8 cellular contexts compared by ENCODE assay signal in the genomic region with DNA sequence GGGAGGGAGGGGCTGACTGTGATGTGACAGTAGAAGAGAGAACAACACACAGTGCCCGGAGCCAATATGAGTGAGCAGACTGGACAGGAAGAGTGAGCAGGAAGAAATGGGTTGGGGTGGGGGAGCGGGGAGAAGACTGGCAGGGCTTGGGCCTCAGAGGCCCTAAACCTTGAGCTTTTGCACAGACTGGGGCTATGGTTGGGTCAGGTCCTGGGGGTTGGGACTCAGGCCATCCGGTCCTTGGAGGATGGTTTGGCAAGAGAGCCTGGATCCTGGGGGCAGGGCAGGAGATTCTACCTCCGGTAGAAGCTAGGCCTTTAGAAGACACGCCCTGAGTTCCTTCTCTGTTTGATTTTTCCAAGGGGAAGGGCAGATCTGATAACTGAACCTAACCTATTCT. TPM values are rescaled to one million over a fixed set of nuclear protein-coding genes. Genes with fewer than 3 reads are reported as not detected.
DNase-seq lines count a peak whose midpoint lies in the region; TF ChIP-seq lines count a peak whose summit lies in the region.

No MANE protein-coding gene starts in this region.

- H3K27me3 ChIP-seq in suprapubic skin, result no peaks in the 10 kb centered on the region

- peaks cover 26% of the 10 kb centered on the region for H3K36me3 ChIP-seq in suprapubic skin

- DNase-seq in T-helper 2 cell treated with Interferon-gamma antibody and Interleukin-4, amounts not matched to agents 5 μg/mL and 100 μg/mL, for 36 hours (ENCODE audit: low spot score), result peak; percentile 24
- DNase-seq in T-helper 2 cell, result no peak
- no peak for DNase-seq in immature natural killer cell
- no peak for DNase-seq in suprapubic skin (ENCODE audit: low spot score in 2 of 2)
- no peak for DNase-seq in NCI-H1048 (lab: John Stamatoyannopoulos, UW)
- DNase-seq in NCI-H526 (lab: John Stamatoyannopoulos, UW), result no peak
- DNase-seq in NCI-H187 (lab: John Stamatoyannopoulos, UW), result no peak

- TF ChIP-seq POLR2A in suprapubic skin (IDR thresholded peaks at IDR 0.05), result no peak

- H3K27ac Mint-ChIP-seq in T-helper 2 cell treated with Interferon-gamma antibody and Interleukin-4, amounts not matched to agents 5 μg/mL and 100 μg/mL, for 36 hours, result peak overlapping the region; percentile 85
- peak overlapping the region; percentile 86 for H3K27ac Mint-ChIP-seq in activated naive CD8-positive, alpha-beta T cell
- peak overlapping the region; percentile 40 to 95 (median 86) for H3K27ac Mint-ChIP-seq in immature natural killer cell

- no peaks in the 10 kb centered on the region for H3K27me3 Mint-ChIP-seq in T-helper 2 cell treated with Interferon-gamma antibody and Interleukin-4, amounts not matched to agents 5 μg/mL and 100 μg/mL, for 36 hours (ENCODE audit: low read depth)
- no peaks in the 10 kb centered on the region for H3K27me3 Mint-ChIP-seq in activated naive CD8-positive, alpha-beta T cell
- H3K27me3 Mint-ChIP-seq in immature natural killer cell (ENCODE audit: low read depth in 3 of 3), result peaks cover 0 to 2% (median 2%) of the 10 kb centered on the region in 3 donors

- no peaks in the 10 kb centered on the region for H3K9me3 Mint-ChIP-seq in T-helper 2 cell treated with Interferon-gamma antibody and Interleukin-4, amounts not matched to agents 5 μg/mL and 100 μg/mL, for 36 hours
- no peaks in the 10 kb centered on the region for H3K9me3 Mint-ChIP-seq in activated naive CD8-positive, alpha-beta T cell (ENCODE audit: low read depth)
- H3K9me3 Mint-ChIP-seq in immature natural killer cell, result no peaks in the 10 kb centered on the region

- peaks cover 27% of the 10 kb centered on the region for H3K4me1 ChIP-seq in suprapubic skin

- H3K27ac ChIP-seq in suprapubic skin, result peak overlapping the region; percentile 89

- peaks cover 33% of the 10 kb centered on the region for H3K4me1 Mint-ChIP-seq in T-helper 2 cell treated with Interferon-gamma antibody and Interleukin-4, amounts not matched to agents 5 μg/mL and 100 μg/mL, for 36 hours (ENCODE audit: low read depth)
- peaks cover 42% of the 10 kb centered on the region for H3K4me1 Mint-ChIP-seq in activated naive CD8-positive, alpha-beta T cell (ENCODE audit: low read depth)
- H3K4me1 Mint-ChIP-seq in immature natural killer cell, result peaks cover 37% of the 10 kb centered on the region in 2 donors

- peak overlapping the region; percentile 84 for H3K4me3 ChIP-seq in suprapubic skin

- TF ChIP-seq EP300 in suprapubic skin (IDR thresholded peaks at IDR 0.05), result no peak

- WGBS in suprapubic skin, result 21% methylated on average over 4 of the region's 5 CpGs

- H3K36me3 Mint-ChIP-seq in T-helper 2 cell treated with Interferon-gamma antibody and Interleukin-4, amounts not matched to agents 5 μg/mL and 100 μg/mL, for 36 hours (ENCODE audit: low read depth), result peaks cover 24% of the 10 kb centered on the region
- no peaks in the 10 kb centered on the region for H3K36me3 Mint-ChIP-seq in activated naive CD8-positive, alpha-beta T cell
- H3K36me3 Mint-ChIP-seq in immature natural killer cell, result peaks cover 0 to 13% (median 0%) of the 10 kb centered on the region in 3 donors

- no peaks in the 10 kb centered on the region for H3K9me3 ChIP-seq in suprapubic skin

- TF ChIP-seq CTCF in suprapubic skin (IDR thresholded peaks at IDR 0.05), result no peak

- H3K4me3 Mint-ChIP-seq in T-helper 2 cell treated with Interferon-gamma antibody and Interleukin-4, amounts not matched to agents 5 μg/mL and 100 μg/mL, for 36 hours, result peak overlapping the region; percentile 94
- peak overlapping the region; percentile 92 for H3K4me3 Mint-ChIP-seq in activated naive CD8-positive, alpha-beta T cell
- H3K4me3 Mint-ChIP-seq in immature natural killer cell, result peak overlapping the region; percentile 91 to 95 (median 94)

RNA-seq across cellular contexts. Expression of a gene that starts 1.1 kb away (rescaled TPM):
- 10 to 100 TPM in 2 of 3 donors, 1 to 10 TPM in 1; 2.5 to 22.9 (median 12.0) TPM for polyA plus RNA-seq in immature natural killer cell
- 10 to 100 TPM; 27.4 to 60.8 (median 34.6) TPM for total RNA-seq in suprapubic skin

RNA-seq across cellular contexts. Expression of a gene that starts 10.9 kb away (rescaled TPM):
- polyA plus RNA-seq in immature natural killer cell, result under 1 TPM in 2 of 3 donors, not detected in 1; 0.29 to 0.35 TPM
- 1 to 10 TPM in 2 of 4 donors, under 1 TPM in 2; 0.73 to 1.4 (median 1.2) TPM for total RNA-seq in suprapubic skin

RNA-seq across cellular contexts. Expression of a gene that starts 11.3 kb away (rescaled TPM):
- 1 to 10 TPM in 2 of 3 donors, under 1 TPM in 1; 0.76 to 5.7 (median 4.0) TPM for polyA plus RNA-seq in immature natural killer cell
- 100 to 1,000 TPM in 2 of 4 donors, 10 to 100 TPM in 2; 52.7 to 104 (median 97.8) TPM for total RNA-seq in suprapubic skin

RNA-seq across cellular contexts. Expression of a gene that starts 18.8 kb away (rescaled TPM):
- 100 to 1,000 TPM; 117 to 164 (median 155) TPM for polyA plus RNA-seq in immature natural killer cell
- total RNA-seq in suprapubic skin, result 10 to 100 TPM; 30.5 to 52.7 (median 47.1) TPM

RNA-seq across cellular contexts. Expression of a gene that starts 35.5 kb away (rescaled TPM):
- polyA plus RNA-seq in immature natural killer cell, result 1 to 10 TPM; 1.6 to 4.2 (median 4.1) TPM
- 1 to 10 TPM; 2.0 to 4.2 (median 3.2) TPM for total RNA-seq in suprapubic skin
